8 cellular contexts compared by ENCODE assay signal in the genomic region with DNA sequence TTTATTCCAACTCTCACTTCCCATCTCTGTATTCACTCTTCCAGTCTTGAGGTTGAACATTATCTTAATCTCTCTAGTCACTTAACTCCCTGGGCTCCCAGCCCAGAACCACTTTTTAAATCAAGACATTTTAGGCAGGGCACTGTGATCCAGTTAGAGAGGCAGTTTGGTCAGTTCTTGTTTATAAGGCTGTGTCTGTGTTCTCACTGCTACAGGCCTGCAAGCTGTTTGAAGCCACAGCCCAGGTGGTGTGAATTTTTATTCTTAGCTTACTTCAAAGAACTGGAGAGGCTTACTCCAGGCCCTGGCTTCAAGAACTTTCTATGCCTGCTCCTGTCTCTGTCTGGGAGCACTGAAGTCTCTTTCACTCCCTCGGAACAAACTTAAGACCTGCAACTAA.
"Had no signal": no experiment of that assay in that cellular context is flagged by ENCODE, and none has a peak within 500 bp of the region (broad histone marks: within the 10 kb centered on the region; RNA-seq: fewer than 3 reads in every experiment).

No MANE protein-coding gene starts in this region.

- DNase-seq: activated CD4-positive, alpha-beta T cell treated with anti-CD3 and anti-CD28 coated beads, Interleukin-2, amount 50 U/mL, for 1 hour; activated CD4-positive, CD25-positive, alpha-beta regulatory T cell; activated CD8-positive, alpha-beta memory T cell treated with anti-CD3 and anti-CD28 coated beads for 24 hours; activated naive CD4-positive, alpha-beta T cell; activated naive CD8-positive, alpha-beta T cell treated with anti-CD3 and anti-CD28 coated beads, Interleukin-2, amount 10 ng/mL, durations not matched to agents 7 days and 5 days; left ventricle myocardium superior; natural killer cell; nucleus accumbens had no signal
